ENCODE assay signal across 1 cellular context in the genomic region with DNA sequence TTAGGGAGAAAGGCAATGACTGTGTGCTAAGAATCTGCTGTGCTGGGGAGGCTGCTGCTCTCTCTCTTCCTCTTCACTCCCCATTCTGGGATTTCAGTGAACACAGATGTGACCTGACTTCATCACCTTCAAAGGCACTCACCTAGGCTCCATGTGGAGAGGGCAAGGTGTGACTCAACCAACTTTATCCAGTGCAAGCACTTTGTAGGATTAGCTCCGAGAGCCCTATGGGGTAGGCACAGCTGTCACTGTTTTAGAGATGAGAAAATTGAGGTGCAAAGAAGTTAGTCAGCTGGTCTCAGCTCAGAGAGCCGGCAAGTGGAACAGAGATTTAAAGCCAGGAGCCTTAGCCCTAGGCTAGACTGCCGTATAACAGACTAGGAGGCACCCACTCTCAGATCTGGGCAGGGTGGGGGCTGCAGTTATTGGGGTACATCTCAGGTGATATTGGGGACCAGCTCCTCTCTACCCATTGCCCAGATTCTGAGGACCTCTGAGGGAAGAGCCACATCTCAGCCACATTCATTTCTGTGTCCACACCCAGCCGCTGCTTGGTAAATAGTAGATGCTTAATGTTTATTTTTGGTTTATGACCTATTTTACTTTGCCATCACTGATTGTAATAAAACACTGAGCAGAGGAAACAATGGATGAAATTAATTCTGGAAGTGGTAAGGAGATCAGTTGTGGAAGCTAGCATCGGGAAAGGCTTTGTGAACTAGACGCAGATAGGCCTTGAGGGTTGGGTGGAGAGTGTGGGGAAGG.
TF ChIP-seq lines count a peak whose summit lies in the region.

No MANE protein-coding gene starts in this region.

TF ChIP-seq in GM23338, 12 proteins besides CTCF, POLR2A, EP300 and RAD21:
- TF ChIP-seq, protein P1, sequence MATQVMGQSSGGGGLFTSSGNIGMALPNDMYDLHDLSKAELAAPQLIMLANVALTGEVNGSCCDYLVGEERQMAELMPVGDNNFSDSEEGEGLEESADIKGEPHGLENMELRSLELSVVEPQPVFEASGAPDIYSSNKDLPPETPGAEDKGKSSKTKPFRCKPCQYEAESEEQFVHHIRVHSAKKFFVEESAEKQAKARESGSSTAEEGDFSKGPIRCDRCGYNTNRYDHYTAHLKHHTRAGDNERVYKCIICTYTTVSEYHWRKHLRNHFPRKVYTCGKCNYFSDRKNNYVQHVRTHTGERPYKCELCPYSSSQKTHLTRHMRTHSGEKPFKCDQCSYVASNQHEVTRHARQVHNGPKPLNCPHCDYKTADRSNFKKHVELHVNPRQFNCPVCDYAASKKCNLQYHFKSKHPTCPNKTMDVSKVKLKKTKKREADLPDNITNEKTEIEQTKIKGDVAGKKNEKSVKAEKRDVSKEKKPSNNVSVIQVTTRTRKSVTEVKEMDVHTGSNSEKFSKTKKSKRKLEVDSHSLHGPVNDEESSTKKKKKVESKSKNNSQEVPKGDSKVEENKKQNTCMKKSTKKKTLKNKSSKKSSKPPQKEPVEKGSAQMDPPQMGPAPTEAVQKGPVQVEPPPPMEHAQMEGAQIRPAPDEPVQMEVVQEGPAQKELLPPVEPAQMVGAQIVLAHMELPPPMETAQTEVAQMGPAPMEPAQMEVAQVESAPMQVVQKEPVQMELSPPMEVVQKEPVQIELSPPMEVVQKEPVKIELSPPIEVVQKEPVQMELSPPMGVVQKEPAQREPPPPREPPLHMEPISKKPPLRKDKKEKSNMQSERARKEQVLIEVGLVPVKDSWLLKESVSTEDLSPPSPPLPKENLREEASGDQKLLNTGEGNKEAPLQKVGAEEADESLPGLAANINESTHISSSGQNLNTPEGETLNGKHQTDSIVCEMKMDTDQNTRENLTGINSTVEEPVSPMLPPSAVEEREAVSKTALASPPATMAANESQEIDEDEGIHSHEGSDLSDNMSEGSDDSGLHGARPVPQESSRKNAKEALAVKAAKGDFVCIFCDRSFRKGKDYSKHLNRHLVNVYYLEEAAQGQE (IDR thresholded peaks at IDR 0.05; ENCODE audit: unreplicated experiment) = no peak
- TF ChIP-seq STAT1 (IDR thresholded peaks at IDR 0.05; ENCODE audit: unreplicated experiment) = no peak
- TF ChIP-seq EZH2 (IDR thresholded peaks at IDR 0.05; ENCODE audit: low read depth, unreplicated experiment) = no peak
- TF ChIP-seq, protein P2, sequence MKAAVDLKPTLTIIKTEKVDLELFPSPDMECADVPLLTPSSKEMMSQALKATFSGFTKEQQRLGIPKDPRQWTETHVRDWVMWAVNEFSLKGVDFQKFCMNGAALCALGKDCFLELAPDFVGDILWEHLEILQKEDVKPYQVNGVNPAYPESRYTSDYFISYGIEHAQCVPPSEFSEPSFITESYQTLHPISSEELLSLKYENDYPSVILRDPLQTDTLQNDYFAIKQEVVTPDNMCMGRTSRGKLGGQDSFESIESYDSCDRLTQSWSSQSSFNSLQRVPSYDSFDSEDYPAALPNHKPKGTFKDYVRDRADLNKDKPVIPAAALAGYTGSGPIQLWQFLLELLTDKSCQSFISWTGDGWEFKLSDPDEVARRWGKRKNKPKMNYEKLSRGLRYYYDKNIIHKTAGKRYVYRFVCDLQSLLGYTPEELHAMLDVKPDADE (IDR thresholded peaks at IDR 0.05) = no peak
- TF ChIP-seq POLR2AphosphoS5 (IDR thresholded peaks at IDR 0.05; ENCODE audit: low read depth) = no peak
- TF ChIP-seq CREB1 (CRISPR knock-in tag; IDR thresholded peaks at IDR 0.05; ENCODE audit: low read depth) = no peak
- TF ChIP-seq, protein P3, sequence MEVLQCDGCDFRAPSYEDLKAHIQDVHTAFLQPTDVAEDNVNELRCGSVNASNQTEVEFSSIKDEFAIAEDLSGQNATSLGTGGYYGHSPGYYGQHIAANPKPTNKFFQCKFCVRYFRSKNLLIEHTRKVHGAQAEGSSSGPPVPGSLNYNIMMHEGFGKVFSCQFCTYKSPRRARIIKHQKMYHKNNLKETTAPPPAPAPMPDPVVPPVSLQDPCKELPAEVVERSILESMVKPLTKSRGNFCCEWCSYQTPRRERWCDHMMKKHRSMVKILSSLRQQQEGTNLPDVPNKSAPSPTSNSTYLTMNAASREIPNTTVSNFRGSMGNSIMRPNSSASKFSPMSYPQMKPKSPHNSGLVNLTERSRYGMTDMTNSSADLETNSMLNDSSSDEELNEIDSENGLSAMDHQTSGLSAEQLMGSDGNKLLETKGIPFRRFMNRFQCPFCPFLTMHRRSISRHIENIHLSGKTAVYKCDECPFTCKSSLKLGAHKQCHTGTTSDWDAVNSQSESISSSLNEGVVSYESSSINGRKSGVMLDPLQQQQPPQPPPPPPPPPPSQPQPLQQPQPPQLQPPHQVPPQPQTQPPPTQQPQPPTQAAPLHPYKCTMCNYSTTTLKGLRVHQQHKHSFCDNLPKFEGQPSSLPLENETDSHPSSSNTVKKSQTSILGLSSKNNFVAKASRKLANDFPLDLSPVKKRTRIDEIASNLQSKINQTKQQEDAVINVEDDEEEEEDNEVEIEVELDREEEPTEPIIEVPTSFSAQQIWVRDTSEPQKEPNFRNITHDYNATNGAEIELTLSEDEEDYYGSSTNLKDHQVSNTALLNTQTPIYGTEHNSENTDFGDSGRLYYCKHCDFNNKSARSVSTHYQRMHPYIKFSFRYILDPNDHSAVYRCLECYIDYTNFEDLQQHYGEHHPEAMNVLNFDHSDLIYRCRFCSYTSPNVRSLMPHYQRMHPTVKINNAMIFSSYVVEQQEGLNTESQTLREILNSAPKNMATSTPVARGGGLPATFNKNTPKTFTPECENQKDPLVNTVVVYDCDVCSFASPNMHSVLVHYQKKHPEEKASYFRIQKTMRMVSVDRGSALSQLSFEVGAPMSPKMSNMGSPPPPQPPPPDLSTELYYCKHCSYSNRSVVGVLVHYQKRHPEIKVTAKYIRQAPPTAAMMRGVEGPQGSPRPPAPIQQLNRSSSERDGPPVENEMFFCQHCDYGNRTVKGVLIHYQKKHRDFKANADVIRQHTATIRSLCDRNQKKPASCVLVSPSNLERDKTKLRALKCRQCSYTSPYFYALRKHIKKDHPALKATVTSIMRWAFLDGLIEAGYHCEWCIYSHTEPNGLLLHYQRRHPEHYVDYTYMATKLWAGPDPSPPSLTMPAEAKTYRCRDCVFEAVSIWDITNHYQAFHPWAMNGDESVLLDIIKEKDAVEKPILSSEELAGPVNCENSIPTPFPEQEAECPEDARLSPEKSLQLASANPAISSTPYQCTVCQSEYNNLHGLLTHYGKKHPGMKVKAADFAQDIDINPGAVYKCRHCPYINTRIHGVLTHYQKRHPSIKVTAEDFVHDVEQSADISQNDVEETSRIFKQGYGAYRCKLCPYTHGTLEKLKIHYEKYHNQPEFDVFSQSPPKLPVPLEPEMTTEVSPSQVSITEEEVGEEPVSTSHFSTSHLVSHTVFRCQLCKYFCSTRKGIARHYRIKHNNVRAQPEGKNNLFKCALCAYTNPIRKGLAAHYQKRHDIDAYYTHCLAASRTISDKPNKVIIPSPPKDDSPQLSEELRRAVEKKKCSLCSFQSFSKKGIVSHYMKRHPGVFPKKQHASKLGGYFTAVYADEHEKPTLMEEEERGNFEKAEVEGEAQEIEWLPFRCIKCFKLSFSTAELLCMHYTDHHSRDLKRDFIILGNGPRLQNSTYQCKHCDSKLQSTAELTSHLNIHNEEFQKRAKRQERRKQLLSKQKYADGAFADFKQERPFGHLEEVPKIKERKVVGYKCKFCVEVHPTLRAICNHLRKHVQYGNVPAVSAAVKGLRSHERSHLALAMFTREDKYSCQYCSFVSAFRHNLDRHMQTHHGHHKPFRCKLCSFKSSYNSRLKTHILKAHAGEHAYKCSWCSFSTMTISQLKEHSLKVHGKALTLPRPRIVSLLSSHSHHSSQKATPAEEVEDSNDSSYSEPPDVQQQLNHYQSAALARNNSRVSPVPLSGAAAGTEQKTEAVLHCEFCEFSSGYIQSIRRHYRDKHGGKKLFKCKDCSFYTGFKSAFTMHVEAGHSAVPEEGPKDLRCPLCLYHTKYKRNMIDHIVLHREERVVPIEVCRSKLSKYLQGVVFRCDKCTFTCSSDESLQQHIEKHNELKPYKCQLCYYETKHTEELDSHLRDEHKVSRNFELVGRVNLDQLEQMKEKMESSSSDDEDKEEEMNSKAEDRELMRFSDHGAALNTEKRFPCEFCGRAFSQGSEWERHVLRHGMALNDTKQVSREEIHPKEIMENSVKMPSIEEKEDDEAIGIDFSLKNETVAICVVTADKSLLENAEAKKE (CRISPR knock-in tag; IDR thresholded peaks at IDR 0.05) = no peak
- TF ChIP-seq EZH2phosphoT487 (IDR thresholded peaks at IDR 0.05; ENCODE audit: unreplicated experiment) = no peak
- no peak for TF ChIP-seq NANOG (IDR thresholded peaks at IDR 0.05; ENCODE audit: borderline replicate concordance)
- no peak for TF ChIP-seq ZNF331 (CRISPR knock-in tag; IDR thresholded peaks at IDR 0.05; ENCODE audit: low read depth)
- TF ChIP-seq JUNB (IDR thresholded peaks at IDR 0.05; ENCODE audit: unreplicated experiment) = no peak
- TF ChIP-seq ZNF114 (CRISPR knock-in tag; IDR thresholded peaks at IDR 0.05) = no peak
